In the genomic region with DNA sequence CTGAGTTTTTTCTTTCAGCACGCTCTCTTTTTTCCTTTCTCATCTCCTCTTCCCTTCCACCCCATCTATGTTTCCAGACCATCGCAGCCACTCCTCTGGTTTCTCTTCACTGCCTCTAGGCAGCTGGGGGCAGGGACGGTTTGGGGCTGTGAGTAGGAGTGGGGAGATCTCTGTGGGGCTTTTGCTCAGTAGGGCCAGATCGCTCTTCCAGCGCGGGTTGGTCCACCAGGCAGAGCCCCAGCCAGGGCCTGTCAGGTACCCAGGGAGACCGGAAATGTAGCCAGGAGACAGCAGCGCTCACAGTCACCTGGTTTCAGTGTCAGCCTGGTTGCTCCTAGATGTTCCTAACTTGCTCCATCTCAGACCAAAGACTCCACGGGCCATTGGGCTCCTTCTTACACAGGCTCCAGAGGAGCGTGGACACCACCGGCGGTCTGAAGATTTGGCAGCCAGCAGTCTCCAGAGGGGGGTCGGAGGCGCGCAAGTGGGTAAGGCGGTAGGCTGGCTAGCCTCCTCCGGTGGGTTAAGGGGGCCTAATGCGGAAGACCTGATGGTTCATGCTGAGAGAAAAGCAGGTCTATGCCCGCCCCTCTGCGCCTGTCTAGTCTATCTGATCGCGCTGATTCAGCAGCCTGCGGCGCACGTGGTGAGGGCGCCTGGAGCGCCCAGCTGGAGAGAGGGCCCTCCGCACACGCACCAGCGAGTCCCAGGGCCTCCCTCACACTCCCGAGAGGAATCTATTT, we compare ENCODE assay signal across 10 cellular contexts. TPM values are rescaled to one million over a fixed set of nuclear protein-coding genes. Genes with fewer than 3 reads are reported as not detected.
DNase-seq lines count a peak whose midpoint lies in the region; ATAC-seq, FAIRE-seq and TF ChIP-seq lines count a peak whose summit lies in the region.
"Had no signal": no experiment of that assay in that cellular context is flagged by ENCODE, and none has a peak within 500 bp of the region (broad histone marks: within the 10 kb centered on the region; RNA-seq: fewer than 3 reads in every experiment).

No MANE protein-coding gene starts in this region.

- WGBS in esophagus muscularis mucosa, result 32% methylated on average over 22 of the region's 31 CpGs
- no CpG with 5 or more reads among the region's 31 CpGs for WGBS in neuronal stem cell (ENCODE audit: extremely low coverage in 2 of 2, insufficient read length in 2 of 2, insufficient replicate concordance in 1 of 2), 2 donors

- peak overlapping the region in 2 of 4 donors; percentile 11 to 89 for H3K27ac ChIP-seq in esophagus muscularis mucosa (replicated peaks in 1 of 4)
- no peak overlapping the region for H3K27ac ChIP-seq in neuronal stem cell (replicated peaks; ENCODE audit: low read length)

- H2BK5ac ChIP-seq in neuronal stem cell (ENCODE audit: low read length), result no peak overlapping the region

- H3K4me2 ChIP-seq in neuronal stem cell (ENCODE audit: insufficient read depth, low read length, poor library complexity, severe bottlenecking), result no peak overlapping the region

- H4K8ac ChIP-seq in neuronal stem cell (ENCODE audit: low read depth, low read length), result no peak overlapping the region

- H3K9ac ChIP-seq in neuronal stem cell (ENCODE audit: low read depth, low read length, poor library complexity), result no peak overlapping the region

- TF ChIP-seq CTCF in esophagus muscularis mucosa (IDR thresholded peaks at IDR 0.05) (no peak), mucosa of descending colon (IDR thresholded peaks at IDR 0.05) (no peak)

- no peak for TF ChIP-seq EP300 in esophagus muscularis mucosa (IDR thresholded peaks at IDR 0.05)

- H2AK5ac ChIP-seq in neuronal stem cell (ENCODE audit: low read depth, low read length), result no peak overlapping the region

- intact Hi-C loops in esophagus muscularis mucosa (cut with DNase I), result loop anchor here (10.0 kb wide), 1 partner anchor 67 kb away; a partner anchor contains a TSS
- intact Hi-C loops in mucosa of descending colon (cut with DNase I, micrococcal nuclease), result no loop called here

- H3K4me3 ChIP-seq in esophagus muscularis mucosa (peak overlapping the region; percentile 65 to 77 (median 68)), neuronal stem cell (ENCODE audit: low read length in 2 of 2) (no peak overlapping the region), mucosa of descending colon (no peak overlapping the region)

- no peaks in the 10 kb centered on the region for H3K79me1 ChIP-seq in neuronal stem cell (ENCODE audit: low read depth, low read length)

- no peak overlapping the region for H2BK15ac ChIP-seq in neuronal stem cell (ENCODE audit: low read length)

- H3K36me3 ChIP-seq in esophagus muscularis mucosa, result no peaks in the 10 kb centered on the region
- H3K36me3 ChIP-seq in neuronal stem cell (replicated peaks in 1 of 2; ENCODE audit: control insufficient read depth in 2 of 2, insufficient read depth in 2 of 2, low read length in 2 of 2), result no peaks in the 10 kb centered on the region
- no peaks in the 10 kb centered on the region for H3K36me3 ChIP-seq in mucosa of descending colon (ENCODE audit: low read depth)

- FAIRE-seq in G401.6 (lab: Jason Lieb, UNC) (peak; percentile 13), RCC 7860 (lab: Jason Lieb, UNC) (no peak), GM19239 (lab: Jason Lieb, UNC) (no peak)

- H2BK12ac ChIP-seq in neuronal stem cell (ENCODE audit: low read length), result no peak overlapping the region

- H3K9me3 ChIP-seq in esophagus muscularis mucosa (no peaks in the 10 kb centered on the region), neuronal stem cell (replicated peaks in 1 of 2; ENCODE audit: control insufficient read depth in 2 of 2, insufficient read depth in 1 of 2, low read depth in 1 of 2, low read length in 2 of 2) (no peaks in the 10 kb centered on the region), mucosa of descending colon (no peaks in the 10 kb centered on the region)

- no peak for TF ChIP-seq POLR2A in esophagus muscularis mucosa (IDR thresholded peaks at IDR 0.05; ENCODE audit: low read depth)

- no peak overlapping the region for H4K91ac ChIP-seq in neuronal stem cell (ENCODE audit: low read depth, low read length, poor library complexity)

- H3K4me1 ChIP-seq in esophagus muscularis mucosa, result peaks cover 3 to 41% (median 36%) of the 10 kb centered on the region in 4 donors
- peaks cover 7 to 22% of the 10 kb centered on the region in 2 donors for H3K4me1 ChIP-seq in neuronal stem cell (ENCODE audit: control insufficient read depth in 2 of 2, insufficient read depth in 1 of 2, low read depth in 1 of 2, low read length in 2 of 2)
- H3K4me1 ChIP-seq in mucosa of descending colon (ENCODE audit: low read depth), result peaks cover 9% of the 10 kb centered on the region

- peak overlapping the region; percentile 7 for H3K18ac ChIP-seq in neuronal stem cell (ENCODE audit: low read length)

- no peak overlapping the region for H3K14ac ChIP-seq in neuronal stem cell (ENCODE audit: low read length)

- no peak overlapping the region for H2BK120ac ChIP-seq in neuronal stem cell (ENCODE audit: low read depth, low read length)

- H2AFZ ChIP-seq in neuronal stem cell (ENCODE audit: low read length), result no peak overlapping the region

- DNase-seq in RCC 7860 (ENCODE audit: low spot score) (peak; percentile 4), esophagus muscularis mucosa (ENCODE audit: extremely low spot score) (no peak), neuronal stem cell (ENCODE audit: low spot score) (no peak), GM19239 (ENCODE audit: insufficient read length, low spot score) (no peak), SIG-M5 treated with dmso at 0.1 percent for 504 hours (lab: John Stamatoyannopoulos, UW; ENCODE audit: unreplicated experiment) (no peak), T-helper 1 cell (no peak), mucosa of descending colon (no peak)
- DNase-seq: DMS53 had no signal

- H3K27me3 ChIP-seq in esophagus muscularis mucosa, result peaks cover 0 to 49% (median 0%) of the 10 kb centered on the region in 4 donors
- H3K27me3 ChIP-seq in neuronal stem cell (ENCODE audit: control insufficient read depth in 3 of 3, insufficient read depth in 3 of 3, low read depth in 1 of 3, low read length in 3 of 3), result peaks cover 37 to 72% (median 63%) of the 10 kb centered on the region in 3 experiments

- H3K4ac ChIP-seq in neuronal stem cell (ENCODE audit: low read length), result no peak overlapping the region

- no peak for ATAC-seq in mucosa of descending colon
- ATAC-seq: activated CD4-positive, CD25-positive, alpha-beta regulatory T cell treated with anti-CD3 and anti-CD28 coated beads, Interleukin-2, amount 50 U/mL, for 24 hours had no signal

- no peak overlapping the region for H3K23ac ChIP-seq in neuronal stem cell (ENCODE audit: low read depth, low read length, poor library complexity)

RNA-seq across cellular contexts. Expression of a gene that starts 1.8 kb away (rescaled TPM):
- total RNA-seq in esophagus muscularis mucosa (1 to 10 TPM; 1.2 to 4.2 (median 2.0) TPM), mucosa of descending colon (1 to 10 TPM in 1 of 3 donors, under 1 TPM in 1, not detected in 1; 0.05 to 1.1 TPM)
- polyA plus RNA-seq in neuronal stem cell (2013, experiment 1 of 2), result not detected
- polyA plus RNA-seq in neuronal stem cell (2013, experiment 2 of 2), result not detected

Comparison
In these comparisons a context has a peak if more than half of its experiments do, and no peak if none do; other contexts are left out.
1. H3K4me3 ChIP-seq: peak in esophagus muscularis mucosa (4 of 4); none in neuronal stem cell (0 of 2) and mucosa of descending colon (single experiment).